8 cellular contexts compared by ENCODE assay signal in genomic region chr10:102917962-102918816, GRCh38.
A peak's percentile ranks its signal among the peaks of the same experiment; 100 is the strongest.
DNase-seq lines count a peak whose midpoint lies in the region; ATAC-seq and FAIRE-seq lines count a peak whose summit lies in the region.

TSS of gene CNNM2 (plus strand) at chr10:102918294. CDS start at chr10:102918481, 187 bp downstream.

- H3K4me3 ChIP-seq in BLaER1 = peak within 1 kb of the TSS; percentile 91

- H3K27me3 ChIP-seq in BLaER1 = no peaks in the 10 kb centered on the region

- H4K20me1 ChIP-seq in BLaER1 = peaks cover 8% of the 10 kb centered on the region; the same call in 1 of the 2 replicates

- H3K4me2 ChIP-seq in BLaER1 = peak within 1 kb of the TSS; percentile 96

- DNase-seq in GM19240 (ENCODE audit: insufficient read length, low spot score) (peak; percentile 76), NCI-H524 (lab: John Stamatoyannopoulos, UW) (peak; percentile 89 to 94), kidney glomerular epithelial cell (lab: John Stamatoyannopoulos, UW) (peak; percentile 99)
- peak; percentile 100 for DNase-seq in activated CD4-positive, alpha-beta T cell treated with anti-CD3 and anti-CD28 coated beads for 4 hours
- peak; percentile 100 for DNase-seq in stimulated activated CD4-positive, alpha-beta T cell treated with anti-CD3 and anti-CD28 coated beads, Interleukin-15, amount 100 ng/mL, for 48 hours (ENCODE audit: low read depth in 2 of 2)

- H3K36me3 ChIP-seq in BLaER1 = no peaks in the 10 kb centered on the region

- H3K27ac ChIP-seq in BLaER1 = peak within 1 kb of the TSS; percentile 88

- no peaks in the 10 kb centered on the region for H3K9me3 ChIP-seq in BLaER1

- FAIRE-seq in colon (lab: Jason Lieb, UNC) = peak; percentile 62

- peak; percentile 82 for ATAC-seq in HG03457 (IDR thresholded peaks at IDR 0.05; ENCODE audit: unreplicated experiment)

- peak within 1 kb of the TSS; percentile 92 for H3K9ac ChIP-seq in BLaER1

- H3K4me1 ChIP-seq in BLaER1 = peaks cover 47% of the 10 kb centered on the region

Comparison
In these comparisons a context has a peak if more than half of its experiments do, and no peak if none do; other contexts are left out.
1. Peak in every context shown above with its lines: DNase-seq, ATAC-seq, H3K4me3 ChIP-seq and H3K27ac ChIP-seq.